Comparison of ENCODE assay signal across 8 cellular contexts in the genomic region with DNA sequence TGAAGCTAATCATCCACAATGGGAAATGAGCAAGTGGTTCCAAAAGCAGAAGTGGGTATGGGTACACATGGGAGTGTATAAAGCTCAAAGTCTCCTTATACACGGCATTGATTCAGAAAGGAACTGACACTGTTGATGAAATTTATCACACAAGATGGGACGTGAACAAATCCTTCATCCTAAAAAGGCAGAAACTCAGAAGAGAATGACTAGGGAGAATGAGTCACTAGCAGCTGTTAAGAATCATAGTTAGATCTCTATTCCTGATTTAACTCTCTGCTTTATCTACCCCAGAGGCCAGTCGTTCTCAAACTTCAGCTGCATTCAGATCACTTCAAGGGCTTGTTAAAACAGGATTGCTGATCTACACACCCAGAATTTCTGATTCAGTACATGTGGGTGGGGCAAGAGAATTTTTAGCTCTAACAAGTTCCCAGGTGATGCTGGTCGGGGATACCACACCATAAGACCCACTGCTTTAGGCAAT.
DNase-seq lines count a peak whose midpoint lies in the region; ATAC-seq and TF ChIP-seq lines count a peak whose summit lies in the region.

No MANE protein-coding gene starts in this region.

- TF ChIP-seq CTCF in foreskin fibroblast (IDR thresholded peaks at IDR 0.05; ENCODE audit: low read depth, low read length) = no peak

- no peak overlapping the region for H3K4me3 ChIP-seq in foreskin fibroblast (ENCODE audit: low read depth in 1 of 2, low read length in 2 of 2)

- ATAC-seq in GM19468 (IDR thresholded peaks at IDR 0.05; ENCODE audit: extremely low read depth, unreplicated experiment) = peak; percentile 10
- peak; percentile 73 for ATAC-seq in stimulated activated naive CD8-positive, alpha-beta T cell treated with anti-CD3 and anti-CD28 coated beads, Interleukin-15, Interleukin-2, amounts not matched to agents 100 U/mL and 50 U/mL, for 24 hours

- DNase-seq in OCI-M1 (lab: John Stamatoyannopoulos, UW) = peak; percentile 34
- peak; percentile 75 to 82 for DNase-seq in foreskin fibroblast
- DNase-seq in stimulated activated naive CD8-positive, alpha-beta T cell treated with anti-CD3 and anti-CD28 coated beads, Interleukin-15, Interleukin-2, amounts not matched to agents 100 U/mL and 50 U/mL, for 24 hours = no peak
- no peak for DNase-seq in COR-L47 (lab: John Stamatoyannopoulos, UW)
- DNase-seq in NCI-H345 treated with DMSO at 0.1 percent for 48 hours (lab: John Stamatoyannopoulos, UW; ENCODE audit: unreplicated experiment) = no peak
- DNase-seq in GDM1 (lab: John Stamatoyannopoulos, UW) = no peak
- no peak for DNase-seq in epidermal melanocyte (ENCODE audit: insufficient read length, low spot score)

Comparison
In these comparisons a context has a peak if more than half of its experiments do, and no peak if none do; other contexts are left out.
1. DNase-seq: peak in OCI-M1 (single experiment) and foreskin fibroblast (2 of 2); none in stimulated activated naive CD8-positive, alpha-beta T cell treated with anti-CD3 and anti-CD28 coated beads, Interleukin-15, Interleukin-2, amounts not matched to agents 100 U/mL and 50 U/mL, for 24 hours (single experiment), COR-L47 (single experiment), NCI-H345 treated with DMSO at 0.1 percent for 48 hours (single experiment), GDM1 (single experiment) and epidermal melanocyte (single experiment).